Comparison of ENCODE assay signal across 8 cellular contexts in genomic region chr10:15419279-15419874, GRCh38. TPM values are rescaled to one million over a fixed set of nuclear protein-coding genes. Genes with fewer than 3 reads are reported as not detected.
A peak's percentile ranks its signal among the peaks of the same experiment; 100 is the strongest.
DNase-seq lines count a peak whose midpoint lies in the region; ATAC-seq, FAIRE-seq and TF ChIP-seq lines count a peak whose summit lies in the region.

No MANE protein-coding gene starts in this region.

- no peak overlapping the region for H3K9ac ChIP-seq in astrocyte (ENCODE audit: low read length)

- H3K4me1 ChIP-seq in astrocyte (ENCODE audit: insufficient read depth, low read length): no peaks in the 10 kb centered on the region

- no peaks in the 10 kb centered on the region for H3K79me2 ChIP-seq in astrocyte (ENCODE audit: insufficient read depth, low read length)

- H3K4me3 ChIP-seq in astrocyte (ENCODE audit: insufficient read depth, low read depth, low read length): no peak overlapping the region

- FAIRE-seq in GM18507 (lab: Jason Lieb, UNC) (peak; percentile 80), astrocyte (lab: Jason Lieb, UNC) (no peak)

- no peak overlapping the region for H3K4me2 ChIP-seq in astrocyte (ENCODE audit: low read length)

- peaks cover 2% of the 10 kb centered on the region for H3K9me3 Mint-ChIP-seq in astrocyte (ENCODE audit: unreplicated experiment)
- no peaks in the 10 kb centered on the region for H3K9me3 Mint-ChIP-seq in immature natural killer cell

- H3K36me3 ChIP-seq in astrocyte (ENCODE audit: insufficient read depth, low read length): no peaks in the 10 kb centered on the region

- H3K36me3 Mint-ChIP-seq in astrocyte (ENCODE audit: low read depth, unreplicated experiment): no peaks in the 10 kb centered on the region
- H3K36me3 Mint-ChIP-seq in immature natural killer cell: no peaks in the 10 kb centered on the region

- no peak for ATAC-seq in HG03095 (IDR thresholded peaks at IDR 0.05; ENCODE audit: unreplicated experiment)
- no peak for ATAC-seq in HG03139 (IDR thresholded peaks at IDR 0.05; ENCODE audit: unreplicated experiment)

- no peaks in the 10 kb centered on the region for H3K27me3 Mint-ChIP-seq in astrocyte (ENCODE audit: low read depth, unreplicated experiment)
- peaks cover 5 to 11% (median 6%) of the 10 kb centered on the region in 3 donors for H3K27me3 Mint-ChIP-seq in immature natural killer cell (ENCODE audit: low read depth in 3 of 3)

- H3K4me3 Mint-ChIP-seq in astrocyte (ENCODE audit: unreplicated experiment) (no peak overlapping the region), immature natural killer cell (no peak overlapping the region)

- H3K27me3 ChIP-seq in astrocyte (ENCODE audit: insufficient read depth, low read length): no peaks in the 10 kb centered on the region

- peak; percentile 94 for TF ChIP-seq CTCF in C4-2B (conservative IDR thresholded peaks at IDR 0.05)
- TF ChIP-seq CTCF in astrocyte (IDR thresholded peaks at IDR 0.05; ENCODE audit: insufficient read depth, low read depth, low read length): peak; percentile 90

- H3K27ac ChIP-seq in C4-2B (no peak overlapping the region), astrocyte (ENCODE audit: low read depth, low read length) (no peak overlapping the region)

- H2AFZ ChIP-seq in astrocyte (ENCODE audit: low read depth, low read length): no peak overlapping the region

- no peaks in the 10 kb centered on the region for H4K20me1 ChIP-seq in astrocyte (ENCODE audit: insufficient read depth, low read length)

- no peaks in the 10 kb centered on the region for H3K4me1 Mint-ChIP-seq in astrocyte (ENCODE audit: low read depth, unreplicated experiment)
- H3K4me1 Mint-ChIP-seq in immature natural killer cell: no peaks in the 10 kb centered on the region

- H3K9me3 ChIP-seq in astrocyte (ENCODE audit: insufficient read depth, low read depth, low read length): no peaks in the 10 kb centered on the region

- DNase-seq in GM18507 (ENCODE audit: extremely low spot score, insufficient read length, low read depth) (no peak), NCI-H2227 treated with DMSO at 0.1 percent for 48 hours (lab: John Stamatoyannopoulos, UW) (peak; percentile 4), astrocyte (ENCODE audit: low read depth) (peak; percentile 13), immature natural killer cell (peak in 2 of 3 donors; percentile 20 to 22)
- DNase-seq in stimulated activated CD4-positive, alpha-beta T cell treated with anti-CD3 and anti-CD28 coated beads, TNF-alpha, amount 100 ng/mL, for 24 hours (ENCODE audit: low read depth in 3 of 3): peak in 2 of 3 experiments; percentile 5 to 9

- H3K27ac Mint-ChIP-seq in astrocyte (ENCODE audit: unreplicated experiment): no peak overlapping the region
- no peak overlapping the region for H3K27ac Mint-ChIP-seq in immature natural killer cell

RNA-seq across cellular contexts. Expression of gene FAM171A1, which starts 48.3 kb away (rescaled TPM):
- total RNA-seq in astrocyte: 51.9 TPM in 2 replicates
- 1 to 10 TPM in 2 of 3 donors, under 1 TPM in 1; 0.62 to 2.4 (median 1.1) TPM for polyA plus RNA-seq in immature natural killer cell
